2 cellular contexts compared by ENCODE assay signal in genomic region chr2:43225093-43225787, GRCh38.
TF ChIP-seq lines count a peak whose summit lies in the region.

No MANE protein-coding gene starts in this region.

TF ChIP-seq in HEK293, 187 proteins besides CTCF, POLR2A, EP300 and RAD21 (continued from another document):
- TF ChIP-seq PATZ1 (tag by site-specific recombination; IDR thresholded peaks at IDR 0.05) (no peak), ZNF133 (tag by site-specific recombination; IDR thresholded peaks at IDR 0.05) (no peak), KLF7 (tag by site-specific recombination; IDR thresholded peaks at IDR 0.05; ENCODE audit: borderline replicate concordance) (no peak), ZNF2 (tag by site-specific recombination; IDR thresholded peaks at IDR 0.05) (0 out of 2 replicates have a peak, but pooled peaks have one; percentile 18), WT1 (tag by site-specific recombination; IDR thresholded peaks at IDR 0.05) (0 out of 2 replicates have a peak, but pooled peaks have one; percentile 11), ZBTB26 (tag by site-specific recombination; optimal IDR thresholded peaks at IDR 0.05) (peak; percentile 37), ZNF121 (tag by site-specific recombination; IDR thresholded peaks at IDR 0.05) (no peak)
TF ChIP-seq in HEK293: peak in this region for 9.

TF ChIP-seq in GM12878, 131 proteins besides CTCF, POLR2A, EP300 and RAD21 (continued from another document):
- no peak for TF ChIP-seq PKNOX1 (IDR thresholded peaks at IDR 0.05)
- 0 out of 2 replicates have a peak, but pooled peaks have one; percentile 52 for TF ChIP-seq NFXL1 (IDR thresholded peaks at IDR 0.05; ENCODE audit: borderline replicate concordance)
- peak; percentile 20; the same call in 1 of the 2 replicates for TF ChIP-seq LARP7 (IDR thresholded peaks at IDR 0.05)
- no peak for TF ChIP-seq ZNF207 (IDR thresholded peaks at IDR 0.05; ENCODE audit: borderline replicate concordance)
- TF ChIP-seq ZNF24 (IDR thresholded peaks at IDR 0.05): no peak
- TF ChIP-seq SMC3 (IDR thresholded peaks at IDR 0.05; ENCODE audit: borderline replicate concordance, low read length): no peak
- no peak; the same call in 1 of the 2 replicates for TF ChIP-seq MLLT1 (IDR thresholded peaks at IDR 0.05)
- TF ChIP-seq CREM (IDR thresholded peaks at IDR 0.05; ENCODE audit: low read depth): no peak
- TF ChIP-seq MTA3 (IDR thresholded peaks at IDR 0.05; ENCODE audit: borderline replicate concordance, low read length): no peak
- no peak for TF ChIP-seq MTA2 (IDR thresholded peaks at IDR 0.05; ENCODE audit: low read depth)
- TF ChIP-seq SMARCA5 (IDR thresholded peaks at IDR 0.05): peak; percentile 33; the same call in 1 of the 2 replicates
- no peak for TF ChIP-seq BRCA1 (IDR thresholded peaks at IDR 0.05; ENCODE audit: low read depth, low read length)
- TF ChIP-seq NBN (IDR thresholded peaks at IDR 0.05): no peak
- TF ChIP-seq FOXK2 (IDR thresholded peaks at IDR 0.05): no peak
- no peak for TF ChIP-seq SIX5 (IDR thresholded peaks at IDR 0.05; ENCODE audit: low read depth, low read length, severe bottlenecking)
- TF ChIP-seq CBFB (IDR thresholded peaks at IDR 0.05; ENCODE audit: low read depth): no peak
- TF ChIP-seq ZBTB40 (IDR thresholded peaks at IDR 0.05; ENCODE audit: borderline replicate concordance): no peak
- TF ChIP-seq RELA (IDR thresholded peaks at IDR 0.05; ENCODE audit: borderline replicate concordance, partially characterized antibody): no peak
- no peak for TF ChIP-seq NR2C1 (IDR thresholded peaks at IDR 0.05)
